ENCODE assay signal across 9 cellular contexts in genomic region chr4:55636622-55636999, GRCh38. TPM values are rescaled to one million over a fixed set of nuclear protein-coding genes. Genes with fewer than 3 reads are reported as not detected.
A peak's percentile ranks its signal among the peaks of the same experiment; 100 is the strongest.
DNase-seq lines count a peak whose midpoint lies in the region; ATAC-seq and TF ChIP-seq lines count a peak whose summit lies in the region.
"Had no signal": no experiment of that assay in that cellular context is flagged by ENCODE, and none has a peak within 500 bp of the region (broad histone marks: within the 10 kb centered on the region; RNA-seq: fewer than 3 reads in every experiment).

No MANE protein-coding gene starts in this region.

- no peak for TF ChIP-seq CTCF in RWPE2 (IDR thresholded peaks at IDR 0.05; ENCODE audit: poor library complexity, severe bottlenecking)
- no peak for TF ChIP-seq CTCF in esophagus squamous epithelium (IDR thresholded peaks at IDR 0.05)
- TF ChIP-seq CTCF in prostate gland (IDR thresholded peaks at IDR 0.05) = no peak

- H3K27ac ChIP-seq in RWPE2 (ENCODE audit: poor library complexity, severe bottlenecking) (no peak overlapping the region), esophagus squamous epithelium (peak overlapping the region in 3 of 4 donors; percentile 73 to 83 (median 75)), prostate gland (no peak overlapping the region)

- intact Hi-C loops in esophagus squamous epithelium (cut with DNase I) (no loop called here), prostate gland (cut with DNase I) (no loop called here)

- TF ChIP-seq POLR2A in esophagus squamous epithelium (IDR thresholded peaks at IDR 0.05) (no peak), prostate gland (IDR thresholded peaks at IDR 0.05) (no peak), GM18505 (IDR thresholded peaks at IDR 0.05; ENCODE audit: borderline replicate concordance, extremely low read depth, insufficient read depth, insufficient read length) (no peak)

- H3K4me1 ChIP-seq in RWPE2 (ENCODE audit: insufficient read depth, poor library complexity, severe bottlenecking) (peaks cover 9% of the 10 kb centered on the region), esophagus squamous epithelium (peaks cover 0 to 44% (median 5%) of the 10 kb centered on the region in 3 donors), prostate gland (replicated peaks) (peaks cover 5% of the 10 kb centered on the region)

- ATAC-seq in GM18498 (IDR thresholded peaks at IDR 0.05; ENCODE audit: unreplicated experiment) = peak; percentile 13
- no peak for ATAC-seq in RWPE2 (ENCODE audit: low read depth)
- no peak for ATAC-seq in GM18505 (IDR thresholded peaks at IDR 0.05; ENCODE audit: unreplicated experiment)

- H3K9me3 ChIP-seq in RWPE2 (ENCODE audit: severe bottlenecking) (peaks cover 2% of the 10 kb centered on the region), esophagus squamous epithelium (no peaks in the 10 kb centered on the region), prostate gland (no peaks in the 10 kb centered on the region)

- no peaks in the 10 kb centered on the region for H3K36me3 ChIP-seq in RWPE2 (ENCODE audit: low read depth)
- H3K36me3 ChIP-seq in esophagus squamous epithelium = no peaks in the 10 kb centered on the region
- H3K36me3 ChIP-seq in prostate gland = no peaks in the 10 kb centered on the region

- H3K4me3 ChIP-seq in RWPE2 (ENCODE audit: severe bottlenecking) (peak overlapping the region; percentile 45), esophagus squamous epithelium (peak overlapping the region; percentile 53 to 73 (median 59)), prostate gland (peak overlapping the region; percentile 21 to 25)

- DNase-seq in RWPE2 (ENCODE audit: low spot score) (no peak), esophagus squamous epithelium (lab: John Stamatoyannopoulos, UW) (no peak), prostate gland (ENCODE audit: low spot score) (no peak), NCI-H1436 (lab: John Stamatoyannopoulos, UW) (no peak), H4 (ENCODE audit: low spot score) (no peak)
- no peak for DNase-seq in stimulated activated naive CD4-positive, alpha-beta T cell treated with Interleukin-2 at 50 U/mL for 16 hours (lab: John Stamatoyannopoulos, UW)

- H3K27me3 ChIP-seq in RWPE2 (ENCODE audit: insufficient read depth, poor library complexity, severe bottlenecking) = peaks cover 4% of the 10 kb centered on the region
- H3K27me3 ChIP-seq in esophagus squamous epithelium = peaks cover 0 to 46% (median 2%) of the 10 kb centered on the region in 4 donors
- H3K27me3 ChIP-seq in prostate gland (replicated peaks; ENCODE audit: insufficient read depth) = peaks cover 2% of the 10 kb centered on the region

- 15 to 17% methylated on average over 7 to 8 of the region's 8 CpGs for WGBS in esophagus squamous epithelium, 2 donors
- 15% methylated on average over 8 of the region's 8 CpGs for WGBS in prostate gland

RNA-seq across cellular contexts. Expression of gene NMU, which starts 0.5 kb away (rescaled TPM):
- total RNA-seq in esophagus squamous epithelium (100 to 1,000 TPM; 110 to 137 (median 116) TPM), prostate gland (1 to 10 TPM in 1 of 2 donors, not detected in 1; 2.5 TPM)
- total RNA-seq in H4 (2014; rRNA removed; shearing (Covaris generic)) = 2.8 and 6.1 TPM in 2 replicates
- total RNA-seq: SK-MEL-5 had no signal

RNA-seq across cellular contexts. Expression of gene PDCL2, which starts 44.6 kb away (rescaled TPM):
- total RNA-seq in esophagus squamous epithelium (1 to 10 TPM in 1 of 4 donors, not detected in 3; 1.5 TPM), prostate gland (not detected)
- total RNA-seq in H4 (2014; rRNA removed; shearing (Covaris generic)) = not detected in 2 replicates
- total RNA-seq: SK-MEL-5 had no signal

Comparison
In these comparisons a context has a peak if more than half of its experiments do, and no peak if none do; other contexts are left out.
1. H3K27ac ChIP-seq: peak in esophagus squamous epithelium (3 of 4); none in RWPE2 (single experiment) and prostate gland (0 of 2).
2. RNA of gene NMU, which starts 0.5 kb away (total RNA-seq): 110 to 137 TPM in esophagus squamous epithelium; 2.8 to 6.1 TPM in H4 and 2.5 TPM in prostate gland; every median in the first group is over 10 times any median in the second.
3. Peak in every context shown above with its lines, with median percentiles within 50 percentile points of each other: H3K4me3 ChIP-seq.